Comparison of ENCODE assay signal across 8 cellular contexts in the genomic region with DNA sequence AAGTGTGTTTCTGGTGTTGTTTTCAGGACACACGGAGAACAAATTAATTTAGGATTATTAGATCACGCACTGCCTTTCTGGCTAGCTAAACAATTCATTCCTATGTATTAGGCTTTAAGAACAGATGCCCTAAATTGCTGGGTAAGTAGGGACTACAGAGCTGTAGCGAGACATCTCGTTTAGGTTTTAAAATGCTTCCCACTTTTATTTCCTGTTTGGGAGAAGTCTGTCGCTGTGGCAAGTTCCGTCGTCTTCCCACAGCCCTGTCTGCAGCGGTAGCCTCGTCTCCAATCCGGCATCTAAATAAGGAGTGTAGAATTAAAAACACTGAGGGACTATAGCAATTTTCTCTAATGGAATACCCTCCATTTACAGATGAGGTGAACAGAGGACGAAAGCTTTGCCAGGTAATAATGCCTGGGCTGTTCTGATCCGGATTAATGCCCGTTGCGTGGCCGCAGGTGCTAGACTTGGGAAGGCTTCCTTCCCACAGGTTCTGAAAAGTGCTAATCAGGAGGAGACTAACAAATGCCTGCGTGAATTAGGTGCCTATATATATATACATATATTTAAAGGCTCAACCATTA. TPM values are rescaled to one million over a fixed set of nuclear protein-coding genes. Genes with fewer than 3 reads are reported as not detected.
A peak's percentile ranks its signal among the peaks of the same experiment; 100 is the strongest.
DNase-seq lines count a peak whose midpoint lies in the region; ATAC-seq lines count a peak whose summit lies in the region.

No MANE protein-coding gene starts in this region.

- peak overlapping the region; percentile 73 for H3K4me3 Mint-ChIP-seq in T-helper 2 cell treated with Interferon-gamma antibody and Interleukin-4, amounts not matched to agents 5 μg/mL and 100 μg/mL, for 36 hours
- peak overlapping the region; percentile 86 for H3K4me3 Mint-ChIP-seq in T-helper 17 cell

- H3K9me3 ChIP-seq in T-helper 17 cell (ENCODE audit: control insufficient read depth, low read length, poor library complexity, severe bottlenecking) = peaks cover 3% of the 10 kb centered on the region
- peaks cover 17% of the 10 kb centered on the region for H3K9me3 ChIP-seq in iPS-20b (ENCODE audit: insufficient read depth, low read depth, low read length)
- no peaks in the 10 kb centered on the region for H3K9me3 ChIP-seq in subcutaneous abdominal adipose tissue (ENCODE audit: control insufficient read depth in 5 of 5, low read length in 5 of 5)

- H3K4me3 ChIP-seq in iPS-20b (ENCODE audit: low read length) (peak overlapping the region; percentile 89), subcutaneous abdominal adipose tissue (ENCODE audit: low read depth in 1 of 5, low read length in 5 of 5) (peak overlapping the region; percentile 56 to 89 (median 80))

- H3K4me1 ChIP-seq in iPS-20b (ENCODE audit: insufficient read depth, low read length) (peaks cover 3% of the 10 kb centered on the region; the same call in 1 of the 2 replicates), subcutaneous abdominal adipose tissue (ENCODE audit: control insufficient read depth in 5 of 5, insufficient read depth in 5 of 5, low read length in 5 of 5) (peaks cover 0 to 26% (median 20%) of the 10 kb centered on the region in 5 donors)

- DNase-seq in T-helper 2 cell treated with Interferon-gamma antibody and Interleukin-4, amounts not matched to agents 5 μg/mL and 100 μg/mL, for 36 hours (ENCODE audit: low spot score) = no peak
- DNase-seq in T-helper 2 cell (no peak), T-helper 17 cell (no peak), SK-N-DZ (ENCODE audit: low spot score) (no peak)

- ATAC-seq in T-helper 17 cell (no peak), GM18511 (IDR thresholded peaks at IDR 0.05; ENCODE audit: unreplicated experiment) (no peak), HG03108 (IDR thresholded peaks at IDR 0.05; ENCODE audit: unreplicated experiment) (no peak)

- H3K27ac Mint-ChIP-seq in T-helper 2 cell treated with Interferon-gamma antibody and Interleukin-4, amounts not matched to agents 5 μg/mL and 100 μg/mL, for 36 hours = no peak overlapping the region
- H3K27ac Mint-ChIP-seq in T-helper 17 cell = no peak overlapping the region

- no peak overlapping the region for H3K27ac ChIP-seq in iPS-20b (ENCODE audit: low read length)
- no peak overlapping the region for H3K27ac ChIP-seq in subcutaneous abdominal adipose tissue (ENCODE audit: low read depth, low read length)

- H3K36me3 ChIP-seq in iPS-20b (ENCODE audit: insufficient read depth, low read depth, low read length) (peaks cover 10% of the 10 kb centered on the region), subcutaneous abdominal adipose tissue (ENCODE audit: control insufficient read depth in 5 of 5, insufficient read depth in 5 of 5, low read length in 5 of 5) (no peaks in the 10 kb centered on the region)

- H3K36me3 Mint-ChIP-seq in T-helper 2 cell treated with Interferon-gamma antibody and Interleukin-4, amounts not matched to agents 5 μg/mL and 100 μg/mL, for 36 hours (ENCODE audit: low read depth) = peaks cover 3% of the 10 kb centered on the region
- peaks cover 5% of the 10 kb centered on the region for H3K36me3 Mint-ChIP-seq in T-helper 17 cell (ENCODE audit: low read depth)

- H3K9ac ChIP-seq in iPS-20b (ENCODE audit: low read depth, low read length) (peak overlapping the region; percentile 66; the same call in 1 of the 2 replicates), subcutaneous abdominal adipose tissue (ENCODE audit: low read length in 5 of 5) (peak overlapping the region in 2 of 5 donors; percentile 20 to 53)

- peaks cover 10% of the 10 kb centered on the region for H3K9me3 Mint-ChIP-seq in T-helper 2 cell treated with Interferon-gamma antibody and Interleukin-4, amounts not matched to agents 5 μg/mL and 100 μg/mL, for 36 hours

- H3K27me3 ChIP-seq in iPS-20b (ENCODE audit: insufficient read depth, low read length) (peaks cover 60% of the 10 kb centered on the region), subcutaneous abdominal adipose tissue (ENCODE audit: control insufficient read depth in 5 of 5, insufficient read depth in 4 of 5, low read length in 5 of 5) (peaks cover 0 to 17% (median 5%) of the 10 kb centered on the region in 5 donors)

- H3K27me3 Mint-ChIP-seq in T-helper 2 cell treated with Interferon-gamma antibody and Interleukin-4, amounts not matched to agents 5 μg/mL and 100 μg/mL, for 36 hours (ENCODE audit: low read depth) = peaks cover 70% of the 10 kb centered on the region
- peaks cover 72% of the 10 kb centered on the region for H3K27me3 Mint-ChIP-seq in T-helper 17 cell

- H3K4me1 Mint-ChIP-seq in T-helper 2 cell treated with Interferon-gamma antibody and Interleukin-4, amounts not matched to agents 5 μg/mL and 100 μg/mL, for 36 hours (ENCODE audit: low read depth) = peaks cover 9% of the 10 kb centered on the region
- H3K4me1 Mint-ChIP-seq in T-helper 17 cell = no peaks in the 10 kb centered on the region

RNA-seq across cellular contexts. Expression of gene TRIM36, which starts 1.3 kb away (rescaled TPM):
- under 1 TPM in 1 of 2 donors, not detected in 1; 0.40 TPM for total RNA-seq in T-helper 17 cell
- polyA plus RNA-seq in SK-N-DZ (2014; cell fraction: cytosol; rRNA removed) = 19.4 and 20.1 TPM in 2 replicates
- 13.0 and 18.0 TPM in 2 replicates for polyA plus RNA-seq in SK-N-DZ (2014; cell fraction: nucleus; rRNA removed)
